9 cellular contexts compared by ENCODE assay signal in genomic region chr19:4089400-4089908, GRCh38. TPM values are rescaled to one million over a fixed set of nuclear protein-coding genes. Genes with fewer than 3 reads are reported as not detected.
DNase-seq lines count a peak whose midpoint lies in the region; ATAC-seq, FAIRE-seq and TF ChIP-seq lines count a peak whose summit lies in the region.
"Had no signal": no experiment of that assay in that cellular context is flagged by ENCODE, and none has a peak within 500 bp of the region (broad histone marks: within the 10 kb centered on the region; RNA-seq: fewer than 3 reads in every experiment).

No MANE protein-coding gene starts in this region.

- H3K9me3 ChIP-seq in HepG2 (ENCODE audit: low read length), result no peaks in the 10 kb centered on the region

- H3K4me1 ChIP-seq in HepG2 (ENCODE audit: insufficient read depth, low read length), result peaks cover 20% of the 10 kb centered on the region
- H3K4me1 ChIP-seq in urinary bladder (ENCODE audit: insufficient read depth), result peaks cover 2% of the 10 kb centered on the region

- TF ChIP-seq POLR2A in HepG2 (IDR thresholded peaks at IDR 0.05; ENCODE audit: insufficient read depth in 1 of 2, low read depth in 2 of 2, low read length in 2 of 2), result no peak

- peak; percentile 77 for ATAC-seq in activated CD8-positive, alpha-beta T cell treated with anti-CD3 and anti-CD28 coated beads, Interleukin-2, amount 10 ng/mL, durations not matched to agents 7 days and 5 days
- ATAC-seq in HepG2, result no peak
- no peak for ATAC-seq in HG02763 (IDR thresholded peaks at IDR 0.05; ENCODE audit: unreplicated experiment)

- in situ Hi-C loops in HepG2 (cut with HindIII; ENCODE audit: extremely low pct_ligation_motif_present, low pct_unique_long_range_greater_than_20kb), result no loop called here

- no peaks in the 10 kb centered on the region for H3K9me3 Mint-ChIP-seq in activated CD8-positive, alpha-beta T cell treated with anti-CD3 and anti-CD28 coated beads, Interleukin-2, amount 10 ng/mL, durations not matched to agents 7 days and 5 days (ENCODE audit: insufficient read depth)

- no peak for FAIRE-seq in HepG2 (lab: Jason Lieb, UNC)

- peak overlapping the region; percentile 73 for H3K4me3 Mint-ChIP-seq in activated CD8-positive, alpha-beta T cell treated with anti-CD3 and anti-CD28 coated beads, Interleukin-2, amount 10 ng/mL, durations not matched to agents 7 days and 5 days

- H3K4me2 ChIP-seq in HepG2 (ENCODE audit: low read depth, low read length), result no peak overlapping the region

- H3K4me3 ChIP-seq in HepG2 (replicated peaks in 1 of 3; ENCODE audit: insufficient read depth in 1 of 3, low read depth in 2 of 3, low read length in 3 of 3), result no peak overlapping the region
- H3K4me3 ChIP-seq in urinary bladder (ENCODE audit: low read depth, low read length), result no peak overlapping the region

- no peaks in the 10 kb centered on the region for H3K27me3 ChIP-seq in HepG2 (ENCODE audit: control insufficient read depth in 1 of 2, insufficient read depth in 2 of 2, low read length in 2 of 2)

- H3K36me3 ChIP-seq in HepG2 (replicated peaks in 1 of 2; ENCODE audit: control insufficient read depth in 1 of 2, insufficient read depth in 2 of 2, low read length in 2 of 2) (peaks cover 3 to 4% of the 10 kb centered on the region in 2 experiments; a peak in 2 of 5 replicates), urinary bladder (ENCODE audit: insufficient read depth) (peaks cover 3% of the 10 kb centered on the region)

- no peak for TF ChIP-seq CTCF in HepG2 (CRISPR knock-in tag; IDR thresholded peaks at IDR 0.05)

- peaks cover 37% of the 10 kb centered on the region for H3K36me3 Mint-ChIP-seq in activated CD8-positive, alpha-beta T cell treated with anti-CD3 and anti-CD28 coated beads, Interleukin-2, amount 10 ng/mL, durations not matched to agents 7 days and 5 days (ENCODE audit: low read depth)

- H3K27me3 Mint-ChIP-seq in activated CD8-positive, alpha-beta T cell treated with anti-CD3 and anti-CD28 coated beads, Interleukin-2, amount 10 ng/mL, durations not matched to agents 7 days and 5 days (ENCODE audit: low read depth), result no peaks in the 10 kb centered on the region

- TF ChIP-seq RAD21 in HepG2 (CRISPR knock-in tag; IDR thresholded peaks at IDR 0.05), result no peak

- intact Hi-C loops in HepG2 (cut with micrococcal nuclease; ENCODE audit: unreplicated experiment), result no loop called here

- H3K4me1 Mint-ChIP-seq in activated CD8-positive, alpha-beta T cell treated with anti-CD3 and anti-CD28 coated beads, Interleukin-2, amount 10 ng/mL, durations not matched to agents 7 days and 5 days (ENCODE audit: low read depth), result peaks cover 72% of the 10 kb centered on the region

- no peak overlapping the region for H3K9ac ChIP-seq in HepG2 (ENCODE audit: insufficient read depth, low read depth, low read length)

- peak; percentile 31 for DNase-seq in activated T-cell treated with anti-CD3 and anti-CD28 coated beads for 1 hour (ENCODE audit: low read depth)
- DNase-seq in activated T-cell treated with anti-CD3 and anti-CD28 coated beads for 4 hours, result no peak
- peak; percentile 89 for DNase-seq in activated CD8-positive, alpha-beta T cell treated with anti-CD3 and anti-CD28 coated beads, Interleukin-2, amount 10 ng/mL, durations not matched to agents 7 days and 5 days
- no peak for DNase-seq in HepG2 (ENCODE audit: low spot score)
- no peak for DNase-seq in NCI-H2107 (lab: John Stamatoyannopoulos, UW)
- no peak for DNase-seq in NCI-H774 (lab: John Stamatoyannopoulos, UW)
- DNase-seq: ACHN had no signal

- H3K27ac Mint-ChIP-seq in activated CD8-positive, alpha-beta T cell treated with anti-CD3 and anti-CD28 coated beads, Interleukin-2, amount 10 ng/mL, durations not matched to agents 7 days and 5 days, result peak overlapping the region; percentile 96

- CTCF ChIA-PET in activated CD8-positive, alpha-beta T cell treated with anti-CD3 and anti-CD28 coated beads, Interleukin-2, amount 10 ng/mL, durations not matched to agents 7 days and 5 days (lab: Charles Lee), result interaction anchor here (0.7 to 2.3 kb wide), 8 partner anchors 13 to 104 kb away, joined by 3 to 14 read pairs (median 6); partner anchors contain the start of genes EEF2 and ZBTB7A
- CTCF ChIA-PET in HepG2 (lab: Yijun Ruan, JAX; ENCODE audit: low intra/inter-chr PET ratio, low total read pairs), result no interaction called here

- no peaks in the 10 kb centered on the region for H3K79me2 ChIP-seq in HepG2 (ENCODE audit: insufficient read depth, low read length)

- WGBS in HepG2 (ENCODE audit: low lambda C conversion rate), result 93% methylated on average over 25 of the region's 26 CpGs
- 74% methylated on average over 26 of the region's 26 CpGs for WGBS in urinary bladder

- POLR2A ChIA-PET in activated CD8-positive, alpha-beta T cell treated with anti-CD3 and anti-CD28 coated beads, Interleukin-2, amount 10 ng/mL, durations not matched to agents 7 days and 5 days (lab: Charles Lee), result interaction anchor here (0.7 to 2.3 kb wide), 8 partner anchors 9 to 603 kb away, joined by 3 to 32 read pairs (median 6); no protein-coding TSS in a partner anchor
- POLR2A ChIA-PET in HepG2 (lab: Yijun Ruan, JAX), result no interaction called here

- no peaks in the 10 kb centered on the region for H4K20me1 ChIP-seq in HepG2 (ENCODE audit: insufficient read depth, low read length)

- H3K27ac ChIP-seq in HepG2 (ENCODE audit: extremely low read length, insufficient read depth, low read length) (no peak overlapping the region), urinary bladder (ENCODE audit: low read depth) (peak overlapping the region; percentile 86)

- TF ChIP-seq EP300 in HepG2 (IDR thresholded peaks at IDR 0.05; ENCODE audit: low read depth in 2 of 2, low read length in 2 of 2), result no peak
- no peak for TF ChIP-seq EP300 in HepG2 (CRISPR knock-in tag; IDR thresholded peaks at IDR 0.05; ENCODE audit: borderline replicate concordance)

- no peak overlapping the region for H2AFZ ChIP-seq in HepG2 (ENCODE audit: low read length)

- BruUV-seq in HepG2 (replicated peaks; lab: Mats Ljungman, UMichigan), result no TSS peak

TF ChIP-seq in HepG2, 621 proteins besides CTCF, POLR2A, EP300 and RAD21 (continues in another document):
- peak; percentile 81 for TF ChIP-seq AGO2 (optimal IDR thresholded peaks at IDR 0.05; ENCODE audit: low read depth, low read length)

RNA-seq across cellular contexts. Expression of gene ZBTB7A, which starts 22.8 kb away (rescaled TPM):
- 10 to 100 TPM; 59.1 to 63.1 TPM for total RNA-seq in activated CD8-positive, alpha-beta T cell treated with anti-CD3 and anti-CD28 coated beads, Interleukin-2, amount 10 ng/mL, durations not matched to agents 7 days and 5 days
- 3.5 and 3.6 TPM in 2 replicates for total RNA-seq in HepG2 (2016; rRNA removed; fragmentation: Illumina TruSeq; extraction: Trizol)
- 1.8 TPM in 2 replicates for total RNA-seq in HepG2 (2016; cell fraction: cytosol; rRNA removed; fragmentation: Illumina TruSeq; extraction: Trizol; ENCODE audit: low read depth)
- 2.7 and 3.2 TPM in 2 replicates for total RNA-seq in HepG2 (2016; cell fraction: insoluble cytoplasmic fraction; rRNA removed; fragmentation: Illumina TruSeq; extraction: Trizol)
- 3.7 and 4.3 TPM in 2 replicates for total RNA-seq in HepG2 (2016; cell fraction: membrane; rRNA removed; fragmentation: Illumina TruSeq; extraction: Trizol)
- total RNA-seq in HepG2 (2016; cell fraction: nucleus; rRNA removed; fragmentation: Illumina TruSeq; extraction: Trizol), result 3.0 and 3.1 TPM in 2 replicates
- polyA plus RNA-seq in HepG2 (2011; rRNA removed), result 4.0 and 5.5 TPM in 2 replicates
- polyA plus RNA-seq in HepG2 (2011; cell fraction: cytosol; rRNA removed), result 2.9 and 4.8 TPM in 2 replicates
- polyA plus RNA-seq in HepG2 (2011; cell fraction: nucleus; rRNA removed), result 23.5 and 34.3 TPM in 2 replicates
- 4.7 and 6.0 TPM in 2 replicates for polyA plus RNA-seq in HepG2 (2012)
- 0.96 and 1.2 TPM in 2 replicates for polyA plus RNA-seq in HepG2 (2016; cell fraction: cytosol; fragmentation: Illumina TruSeq; extraction: Trizol; ENCODE audit: low read depth)
- polyA plus RNA-seq in HepG2 (2016; cell fraction: insoluble cytoplasmic fraction; fragmentation: Illumina TruSeq; extraction: Trizol; ENCODE audit: low read depth), result 4.5 and 4.8 TPM in 2 replicates
- polyA plus RNA-seq in HepG2 (2016; cell fraction: membrane; fragmentation: Illumina TruSeq; extraction: Trizol; ENCODE audit: low read depth), result 2.7 and 3.0 TPM in 2 replicates
- polyA plus RNA-seq in HepG2 (2016; cell fraction: nucleus; fragmentation: Illumina TruSeq; extraction: Trizol; ENCODE audit: insufficient read depth, low read depth), result 9.7 and 9.9 TPM in 2 replicates
- polyA minus RNA-seq in HepG2 (2011; rRNA and poly(A)+ RNA removed; ENCODE audit: low replicate concordance), result 4.3 and 12.1 TPM in 2 replicates
- polyA minus RNA-seq in HepG2 (2011; cell fraction: cytosol; rRNA and poly(A)+ RNA removed), result 9.4 and 10.5 TPM in 2 replicates
- 5.0 and 5.4 TPM in 2 replicates for polyA minus RNA-seq in HepG2 (2011; cell fraction: nucleus; rRNA and poly(A)+ RNA removed)
- total RNA-seq in urinary bladder, result 8.2 TPM
- polyA plus RNA-seq in urinary bladder, result 35.3 TPM

RNA-seq across cellular contexts. Expression of gene MAP2K2, which starts 34.5 kb away (rescaled TPM):
- 100 to 1,000 TPM; 218 to 234 TPM for total RNA-seq in activated CD8-positive, alpha-beta T cell treated with anti-CD3 and anti-CD28 coated beads, Interleukin-2, amount 10 ng/mL, durations not matched to agents 7 days and 5 days
- 72.2 and 80.9 TPM in 2 replicates for total RNA-seq in HepG2 (2016; rRNA removed; fragmentation: Illumina TruSeq; extraction: Trizol)
- 141 and 153 TPM in 2 replicates for total RNA-seq in HepG2 (2016; cell fraction: cytosol; rRNA removed; fragmentation: Illumina TruSeq; extraction: Trizol; ENCODE audit: low read depth)
- 63.3 and 84.3 TPM in 2 replicates for total RNA-seq in HepG2 (2016; cell fraction: insoluble cytoplasmic fraction; rRNA removed; fragmentation: Illumina TruSeq; extraction: Trizol)
- 168 and 190 TPM in 2 replicates for total RNA-seq in HepG2 (2016; cell fraction: membrane; rRNA removed; fragmentation: Illumina TruSeq; extraction: Trizol)
- total RNA-seq in HepG2 (2016; cell fraction: nucleus; rRNA removed; fragmentation: Illumina TruSeq; extraction: Trizol), result 40.1 and 53.8 TPM in 2 replicates
- 70.3 and 88.1 TPM in 2 replicates for polyA plus RNA-seq in HepG2 (2011; rRNA removed)
- 63.3 and 103 TPM in 2 replicates for polyA plus RNA-seq in HepG2 (2011; cell fraction: cytosol; rRNA removed)
- polyA plus RNA-seq in HepG2 (2011; cell fraction: nucleus; rRNA removed), result 96.2 and 101 TPM in 2 replicates
- 73.5 and 112 TPM in 2 replicates for polyA plus RNA-seq in HepG2 (2012)
- 205 and 223 TPM in 2 replicates for polyA plus RNA-seq in HepG2 (2016; cell fraction: cytosol; fragmentation: Illumina TruSeq; extraction: Trizol; ENCODE audit: low read depth)
- polyA plus RNA-seq in HepG2 (2016; cell fraction: insoluble cytoplasmic fraction; fragmentation: Illumina TruSeq; extraction: Trizol; ENCODE audit: low read depth), result 99.4 and 124 TPM in 2 replicates
- polyA plus RNA-seq in HepG2 (2016; cell fraction: membrane; fragmentation: Illumina TruSeq; extraction: Trizol; ENCODE audit: low read depth), result 271 and 285 TPM in 2 replicates
- 113 and 116 TPM in 2 replicates for polyA plus RNA-seq in HepG2 (2016; cell fraction: nucleus; fragmentation: Illumina TruSeq; extraction: Trizol; ENCODE audit: insufficient read depth, low read depth)
- 82.8 and 120 TPM in 2 replicates for polyA minus RNA-seq in HepG2 (2011; rRNA and poly(A)+ RNA removed; ENCODE audit: low replicate concordance)
- 55.4 and 61.2 TPM in 2 replicates for polyA minus RNA-seq in HepG2 (2011; cell fraction: cytosol; rRNA and poly(A)+ RNA removed)
- 25.8 and 27.8 TPM in 2 replicates for polyA minus RNA-seq in HepG2 (2011; cell fraction: nucleus; rRNA and poly(A)+ RNA removed)
- total RNA-seq in urinary bladder, result 54.7 TPM
- 103 TPM for polyA plus RNA-seq in urinary bladder

Comparison
In these comparisons a context has a peak if more than half of its experiments do, and no peak if none do; other contexts are left out.
1. DNase-seq: peak in activated T-cell treated with anti-CD3 and anti-CD28 coated beads for 1 hour (single experiment) and activated CD8-positive, alpha-beta T cell treated with anti-CD3 and anti-CD28 coated beads, Interleukin-2, amount 10 ng/mL, durations not matched to agents 7 days and 5 days (single experiment); none in activated T-cell treated with anti-CD3 and anti-CD28 coated beads for 4 hours (single experiment), HepG2 (single experiment), NCI-H2107 (single experiment) and NCI-H774 (single experiment).